In genomic region chr1:207838156-207839082, GRCh38 we compare ENCODE assay signal across 1 cellular context.
TF ChIP-seq lines count a peak whose summit lies in the region.

No MANE protein-coding gene starts in this region.

TF ChIP-seq in GM23338, 12 proteins besides CTCF, POLR2A, EP300 and RAD21 (continued from another document):
- TF ChIP-seq, protein P1, sequence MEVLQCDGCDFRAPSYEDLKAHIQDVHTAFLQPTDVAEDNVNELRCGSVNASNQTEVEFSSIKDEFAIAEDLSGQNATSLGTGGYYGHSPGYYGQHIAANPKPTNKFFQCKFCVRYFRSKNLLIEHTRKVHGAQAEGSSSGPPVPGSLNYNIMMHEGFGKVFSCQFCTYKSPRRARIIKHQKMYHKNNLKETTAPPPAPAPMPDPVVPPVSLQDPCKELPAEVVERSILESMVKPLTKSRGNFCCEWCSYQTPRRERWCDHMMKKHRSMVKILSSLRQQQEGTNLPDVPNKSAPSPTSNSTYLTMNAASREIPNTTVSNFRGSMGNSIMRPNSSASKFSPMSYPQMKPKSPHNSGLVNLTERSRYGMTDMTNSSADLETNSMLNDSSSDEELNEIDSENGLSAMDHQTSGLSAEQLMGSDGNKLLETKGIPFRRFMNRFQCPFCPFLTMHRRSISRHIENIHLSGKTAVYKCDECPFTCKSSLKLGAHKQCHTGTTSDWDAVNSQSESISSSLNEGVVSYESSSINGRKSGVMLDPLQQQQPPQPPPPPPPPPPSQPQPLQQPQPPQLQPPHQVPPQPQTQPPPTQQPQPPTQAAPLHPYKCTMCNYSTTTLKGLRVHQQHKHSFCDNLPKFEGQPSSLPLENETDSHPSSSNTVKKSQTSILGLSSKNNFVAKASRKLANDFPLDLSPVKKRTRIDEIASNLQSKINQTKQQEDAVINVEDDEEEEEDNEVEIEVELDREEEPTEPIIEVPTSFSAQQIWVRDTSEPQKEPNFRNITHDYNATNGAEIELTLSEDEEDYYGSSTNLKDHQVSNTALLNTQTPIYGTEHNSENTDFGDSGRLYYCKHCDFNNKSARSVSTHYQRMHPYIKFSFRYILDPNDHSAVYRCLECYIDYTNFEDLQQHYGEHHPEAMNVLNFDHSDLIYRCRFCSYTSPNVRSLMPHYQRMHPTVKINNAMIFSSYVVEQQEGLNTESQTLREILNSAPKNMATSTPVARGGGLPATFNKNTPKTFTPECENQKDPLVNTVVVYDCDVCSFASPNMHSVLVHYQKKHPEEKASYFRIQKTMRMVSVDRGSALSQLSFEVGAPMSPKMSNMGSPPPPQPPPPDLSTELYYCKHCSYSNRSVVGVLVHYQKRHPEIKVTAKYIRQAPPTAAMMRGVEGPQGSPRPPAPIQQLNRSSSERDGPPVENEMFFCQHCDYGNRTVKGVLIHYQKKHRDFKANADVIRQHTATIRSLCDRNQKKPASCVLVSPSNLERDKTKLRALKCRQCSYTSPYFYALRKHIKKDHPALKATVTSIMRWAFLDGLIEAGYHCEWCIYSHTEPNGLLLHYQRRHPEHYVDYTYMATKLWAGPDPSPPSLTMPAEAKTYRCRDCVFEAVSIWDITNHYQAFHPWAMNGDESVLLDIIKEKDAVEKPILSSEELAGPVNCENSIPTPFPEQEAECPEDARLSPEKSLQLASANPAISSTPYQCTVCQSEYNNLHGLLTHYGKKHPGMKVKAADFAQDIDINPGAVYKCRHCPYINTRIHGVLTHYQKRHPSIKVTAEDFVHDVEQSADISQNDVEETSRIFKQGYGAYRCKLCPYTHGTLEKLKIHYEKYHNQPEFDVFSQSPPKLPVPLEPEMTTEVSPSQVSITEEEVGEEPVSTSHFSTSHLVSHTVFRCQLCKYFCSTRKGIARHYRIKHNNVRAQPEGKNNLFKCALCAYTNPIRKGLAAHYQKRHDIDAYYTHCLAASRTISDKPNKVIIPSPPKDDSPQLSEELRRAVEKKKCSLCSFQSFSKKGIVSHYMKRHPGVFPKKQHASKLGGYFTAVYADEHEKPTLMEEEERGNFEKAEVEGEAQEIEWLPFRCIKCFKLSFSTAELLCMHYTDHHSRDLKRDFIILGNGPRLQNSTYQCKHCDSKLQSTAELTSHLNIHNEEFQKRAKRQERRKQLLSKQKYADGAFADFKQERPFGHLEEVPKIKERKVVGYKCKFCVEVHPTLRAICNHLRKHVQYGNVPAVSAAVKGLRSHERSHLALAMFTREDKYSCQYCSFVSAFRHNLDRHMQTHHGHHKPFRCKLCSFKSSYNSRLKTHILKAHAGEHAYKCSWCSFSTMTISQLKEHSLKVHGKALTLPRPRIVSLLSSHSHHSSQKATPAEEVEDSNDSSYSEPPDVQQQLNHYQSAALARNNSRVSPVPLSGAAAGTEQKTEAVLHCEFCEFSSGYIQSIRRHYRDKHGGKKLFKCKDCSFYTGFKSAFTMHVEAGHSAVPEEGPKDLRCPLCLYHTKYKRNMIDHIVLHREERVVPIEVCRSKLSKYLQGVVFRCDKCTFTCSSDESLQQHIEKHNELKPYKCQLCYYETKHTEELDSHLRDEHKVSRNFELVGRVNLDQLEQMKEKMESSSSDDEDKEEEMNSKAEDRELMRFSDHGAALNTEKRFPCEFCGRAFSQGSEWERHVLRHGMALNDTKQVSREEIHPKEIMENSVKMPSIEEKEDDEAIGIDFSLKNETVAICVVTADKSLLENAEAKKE (CRISPR knock-in tag; IDR thresholded peaks at IDR 0.05): no peak
- no peak for TF ChIP-seq EZH2phosphoT487 (IDR thresholded peaks at IDR 0.05; ENCODE audit: unreplicated experiment)
- TF ChIP-seq, protein P2, sequence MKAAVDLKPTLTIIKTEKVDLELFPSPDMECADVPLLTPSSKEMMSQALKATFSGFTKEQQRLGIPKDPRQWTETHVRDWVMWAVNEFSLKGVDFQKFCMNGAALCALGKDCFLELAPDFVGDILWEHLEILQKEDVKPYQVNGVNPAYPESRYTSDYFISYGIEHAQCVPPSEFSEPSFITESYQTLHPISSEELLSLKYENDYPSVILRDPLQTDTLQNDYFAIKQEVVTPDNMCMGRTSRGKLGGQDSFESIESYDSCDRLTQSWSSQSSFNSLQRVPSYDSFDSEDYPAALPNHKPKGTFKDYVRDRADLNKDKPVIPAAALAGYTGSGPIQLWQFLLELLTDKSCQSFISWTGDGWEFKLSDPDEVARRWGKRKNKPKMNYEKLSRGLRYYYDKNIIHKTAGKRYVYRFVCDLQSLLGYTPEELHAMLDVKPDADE (IDR thresholded peaks at IDR 0.05): no peak
- no peak for TF ChIP-seq JUNB (IDR thresholded peaks at IDR 0.05; ENCODE audit: unreplicated experiment)
- no peak for TF ChIP-seq ZNF114 (CRISPR knock-in tag; IDR thresholded peaks at IDR 0.05)
